ENCODE assay signal across 21 cellular contexts in genomic region chr14:100490252-100490651, GRCh38.
A peak's percentile ranks its signal among the peaks of the same experiment; 100 is the strongest.
DNase-seq lines count a peak whose midpoint lies in the region; ATAC-seq lines count a peak whose summit lies in the region.
"Had no signal": no experiment of that assay in that cellular context is flagged by ENCODE, and none has a peak within 500 bp of the region (broad histone marks: within the 10 kb centered on the region; RNA-seq: fewer than 3 reads in every experiment).

No MANE protein-coding gene starts in this region.

- H3K27me3 ChIP-seq in neuronal stem cell (ENCODE audit: control insufficient read depth in 3 of 3, insufficient read depth in 3 of 3, low read depth in 1 of 3, low read length in 3 of 3): no peaks in the 10 kb centered on the region
- H3K27me3 ChIP-seq: BLaER1 treated with 17β-estradiol and CSF1 and Interleukin-3, amounts not matched to agents 10 nM and 100 nM had no signal

- no peak overlapping the region for H2BK120ac ChIP-seq in neuronal stem cell (ENCODE audit: low read depth, low read length)

- no CpG with 5 or more reads among the region's 4 CpGs for WGBS in neuronal stem cell (ENCODE audit: extremely low coverage in 2 of 2, insufficient read length in 2 of 2, insufficient replicate concordance in 1 of 2), 2 donors

- no peak overlapping the region for H3K4ac ChIP-seq in neuronal stem cell (ENCODE audit: low read length)

- H3K23ac ChIP-seq in neuronal stem cell (ENCODE audit: low read depth, low read length, poor library complexity): no peak overlapping the region

- H3K36me3 Mint-ChIP-seq in activated CD8-positive, alpha-beta memory T cell treated with anti-CD3 and anti-CD28 coated beads, Interleukin-2, amount 10 ng/mL, durations not matched to agents 7 days and 5 days: peaks cover under 1% of the 10 kb centered on the region

- H2BK5ac ChIP-seq in neuronal stem cell (ENCODE audit: low read length): no peak overlapping the region

- no peak overlapping the region for H3K4me3 Mint-ChIP-seq in activated CD8-positive, alpha-beta memory T cell treated with anti-CD3 and anti-CD28 coated beads, Interleukin-2, amount 10 ng/mL, durations not matched to agents 7 days and 5 days
- H3K4me3 Mint-ChIP-seq: B cell; CD14-positive monocyte; CD4-positive, alpha-beta T cell; CD8-positive, alpha-beta memory T cell; GM23338; H9; HFFc6 had no signal

- CTCF ChIA-PET in activated CD8-positive, alpha-beta memory T cell treated with anti-CD3 and anti-CD28 coated beads, Interleukin-2, amount 10 ng/mL, durations not matched to agents 7 days and 5 days (lab: Charles Lee): interaction anchor here (1.1 kb wide), 1 partner anchor 155 kb away, joined by 5 read pairs; no protein-coding TSS in a partner anchor

- H2AFZ ChIP-seq in neuronal stem cell (ENCODE audit: low read length): no peak overlapping the region
- H2AFZ ChIP-seq: GM23338 had no signal

- H3K4me2 ChIP-seq in neuronal stem cell (ENCODE audit: insufficient read depth, low read length, poor library complexity, severe bottlenecking): no peak overlapping the region
- H3K4me2 ChIP-seq: GM23338 had no signal

- H3K79me1 ChIP-seq in neuronal stem cell (ENCODE audit: low read depth, low read length): no peaks in the 10 kb centered on the region

- DNase-seq in NCI-H146 (lab: John Stamatoyannopoulos, UW): peak; percentile 44
- no peak for DNase-seq in NCI-H146 treated with DMSO at 0.1 percent for 48 hours (lab: John Stamatoyannopoulos, UW; ENCODE audit: unreplicated experiment)
- no peak for DNase-seq in activated CD8-positive, alpha-beta memory T cell treated with anti-CD3 and anti-CD28 coated beads, Interleukin-2, amount 10 ng/mL, durations not matched to agents 7 days and 5 days
- no peak for DNase-seq in activated CD8-positive, alpha-beta memory T cell treated with anti-CD3 and anti-CD28 coated beads for 24 hours
- DNase-seq in neuronal stem cell (ENCODE audit: low spot score): no peak
- no peak for DNase-seq in NAMALWA (ENCODE audit: low spot score)
- DNase-seq: CD4-positive, alpha-beta T cell; CD8-positive, alpha-beta memory T cell; DMS 273 treated with DMSO at 0.1 percent for 48 hours; DMS79; EL; GDM1; H9; HFFc6 had no signal

- peak overlapping the region; percentile 47 for H3K27ac Mint-ChIP-seq in activated CD8-positive, alpha-beta memory T cell treated with anti-CD3 and anti-CD28 coated beads, Interleukin-2, amount 10 ng/mL, durations not matched to agents 7 days and 5 days
- H3K27ac Mint-ChIP-seq: B cell; CD14-positive monocyte; CD4-positive, alpha-beta T cell; CD8-positive, alpha-beta memory T cell; GM23338; H9; HFFc6 had no signal

- H3K4me1 ChIP-seq in neuronal stem cell (ENCODE audit: control insufficient read depth in 2 of 2, insufficient read depth in 1 of 2, low read depth in 1 of 2, low read length in 2 of 2): peaks cover 2 to 5% of the 10 kb centered on the region in 2 donors

- H2BK12ac ChIP-seq in neuronal stem cell (ENCODE audit: low read length): no peak overlapping the region

- no peak overlapping the region for H2AK5ac ChIP-seq in neuronal stem cell (ENCODE audit: low read depth, low read length)

- no peak overlapping the region for H3K9ac ChIP-seq in neuronal stem cell (ENCODE audit: low read depth, low read length, poor library complexity)
- H3K9ac ChIP-seq: BLaER1 treated with 17β-estradiol and CSF1 and Interleukin-3, amounts not matched to agents 10 nM and 100 nM had no signal

- no peaks in the 10 kb centered on the region for H3K9me3 ChIP-seq in neuronal stem cell (replicated peaks in 1 of 2; ENCODE audit: control insufficient read depth in 2 of 2, insufficient read depth in 1 of 2, low read depth in 1 of 2, low read length in 2 of 2)

- no peak overlapping the region for H2BK15ac ChIP-seq in neuronal stem cell (ENCODE audit: low read length)

- no peak overlapping the region for H3K4me3 ChIP-seq in neuronal stem cell (ENCODE audit: low read length in 2 of 2)
- H3K4me3 ChIP-seq: BLaER1 treated with 17β-estradiol and CSF1 and Interleukin-3, amounts not matched to agents 10 nM and 100 nM; GM12878; GM23338 had no signal

- peaks cover 0 to 1% of the 10 kb centered on the region in 2 donors for H3K36me3 ChIP-seq in neuronal stem cell (replicated peaks in 1 of 2; ENCODE audit: control insufficient read depth in 2 of 2, insufficient read depth in 2 of 2, low read length in 2 of 2)

- no peaks in the 10 kb centered on the region for H3K9me3 Mint-ChIP-seq in activated CD8-positive, alpha-beta memory T cell treated with anti-CD3 and anti-CD28 coated beads, Interleukin-2, amount 10 ng/mL, durations not matched to agents 7 days and 5 days (ENCODE audit: low read depth)
- H3K9me3 Mint-ChIP-seq: CD4-positive, alpha-beta T cell; CD8-positive, alpha-beta memory T cell; GM23338; H9; HFFc6 had no signal

- H4K8ac ChIP-seq in neuronal stem cell (ENCODE audit: low read depth, low read length): no peak overlapping the region

- H4K91ac ChIP-seq in neuronal stem cell (ENCODE audit: low read depth, low read length, poor library complexity): no peak overlapping the region

- H3K27ac ChIP-seq in neuronal stem cell (replicated peaks; ENCODE audit: low read length): no peak overlapping the region
- H3K27ac ChIP-seq: 22Rv1; BLaER1 treated with 17β-estradiol and CSF1 and Interleukin-3, amounts not matched to agents 10 nM and 100 nM had no signal

- H3K27me3 Mint-ChIP-seq in activated CD8-positive, alpha-beta memory T cell treated with anti-CD3 and anti-CD28 coated beads, Interleukin-2, amount 10 ng/mL, durations not matched to agents 7 days and 5 days: no peaks in the 10 kb centered on the region
- H3K27me3 Mint-ChIP-seq: B cell; CD4-positive, alpha-beta T cell; CD8-positive, alpha-beta memory T cell had no signal

- peak overlapping the region; percentile 2 for H3K18ac ChIP-seq in neuronal stem cell (ENCODE audit: low read length)

- H3K14ac ChIP-seq in neuronal stem cell (ENCODE audit: low read length): no peak overlapping the region

- peaks cover 50% of the 10 kb centered on the region for H3K4me1 Mint-ChIP-seq in activated CD8-positive, alpha-beta memory T cell treated with anti-CD3 and anti-CD28 coated beads, Interleukin-2, amount 10 ng/mL, durations not matched to agents 7 days and 5 days
- H3K4me1 Mint-ChIP-seq: CD14-positive monocyte had no signal

- ATAC-seq in activated CD8-positive, alpha-beta memory T cell treated with anti-CD3 and anti-CD28 coated beads, Interleukin-2, amount 10 ng/mL, durations not matched to agents 7 days and 5 days: no peak
- ATAC-seq: GM12878, GM23338, HCT116 had no signal
